ENCODE assay signal across 8 cellular contexts in the genomic region with DNA sequence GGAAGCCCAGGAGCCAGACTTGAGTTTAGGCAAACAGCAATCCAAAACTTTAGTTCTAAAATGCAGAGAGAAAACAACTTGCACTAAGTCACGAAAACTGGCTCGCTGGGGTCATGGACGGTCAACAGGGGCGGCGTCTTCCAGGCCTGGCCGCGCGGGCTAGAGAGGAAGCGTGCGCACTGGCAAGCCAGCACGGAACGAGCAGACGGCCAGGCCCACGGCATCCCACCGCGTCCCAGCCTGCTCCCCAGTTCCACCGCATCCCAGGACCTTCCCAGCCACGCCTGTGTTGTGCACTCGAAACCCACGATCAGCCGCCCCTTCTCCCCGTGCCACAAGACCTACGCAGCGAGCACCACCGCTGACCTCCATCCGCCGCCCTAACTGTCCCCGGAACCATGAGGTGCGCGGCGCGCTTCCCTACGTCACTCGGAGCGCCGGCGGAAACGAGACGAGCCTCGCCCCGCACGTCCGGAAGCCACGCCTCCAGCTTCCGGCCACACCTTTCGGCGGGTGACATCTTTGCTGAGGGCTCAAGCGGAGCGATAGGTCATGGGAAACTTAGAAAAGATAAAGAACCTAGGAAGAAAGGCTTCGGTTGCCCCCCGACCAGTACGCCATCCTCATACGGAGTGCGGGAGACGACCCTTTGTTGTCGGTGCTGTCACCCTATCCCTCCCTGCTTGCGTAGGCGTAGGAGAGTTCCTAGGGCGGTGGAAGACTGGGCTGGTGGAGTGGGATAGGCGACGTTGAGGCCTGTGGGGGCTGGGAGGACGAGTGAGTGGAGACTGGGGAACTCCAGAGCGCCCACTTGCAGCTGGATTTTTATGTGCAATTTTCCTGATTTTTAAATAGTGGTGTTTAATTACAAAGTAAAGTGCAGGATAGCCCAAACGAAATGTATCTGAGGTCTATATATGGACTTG. TPM values are rescaled to one million over a fixed set of nuclear protein-coding genes. Genes with fewer than 3 reads are reported as not detected.
A peak's percentile ranks its signal among the peaks of the same experiment; 100 is the strongest.
DNase-seq lines count a peak whose midpoint lies in the region; ATAC-seq and TF ChIP-seq lines count a peak whose summit lies in the region.

Gene TBRG4 (minus strand): TSS at position 400 of the 926 bp plus-strand sequence. CDS start 2,460 bp downstream, outside the sequence.

- peaks cover 5% of the 10 kb centered on the region for H3K36me3 ChIP-seq in Caco-2 (ENCODE audit: control insufficient read depth, insufficient read depth, low read length)

- BruUV-seq in Caco-2 (replicated peaks; lab: Mats Ljungman, UMichigan) = TSS peak; percentile 93

- H3K27me3 ChIP-seq in Caco-2 (replicated peaks; ENCODE audit: control insufficient read depth, insufficient read depth, low read length) = no peaks in the 10 kb centered on the region

- intact Hi-C loops in Caco-2 (cut with micrococcal nuclease; ENCODE audit: unreplicated experiment) = loop anchor here (2.0 to 5.0 kb wide), 2 partner anchors 111 to 124 kb away; partner anchors contain the start of gene CCM2

- H3K9me3 ChIP-seq in Caco-2 = no peaks in the 10 kb centered on the region

- CTCF ChIA-PET in Caco-2 (lab: Charles Lee) = interaction anchor here (0.6 to 1.6 kb wide), 4 partner anchors 25 to 125 kb away, joined by 4 to 6 read pairs (median 4); no protein-coding TSS in a partner anchor

- H3K9me3 Mint-ChIP-seq in Caco-2 (ENCODE audit: unreplicated experiment) = no peaks in the 10 kb centered on the region
- H3K9me3 Mint-ChIP-seq in effector memory CD8-positive, alpha-beta T cell = no peaks in the 10 kb centered on the region

- peaks cover 4% of the 10 kb centered on the region; the same call in 1 of the 2 replicates for H3K4me1 ChIP-seq in Caco-2

- POLR2A ChIA-PET in Caco-2 (lab: Charles Lee) = interaction anchor here (0.5 to 2.0 kb wide), 16 partner anchors 9 to 547 kb away, joined by 3 to 9 read pairs (median 3); partner anchors contain the start of genes CCM2 and H2AZ2

- no peaks in the 10 kb centered on the region for H3K27me3 Mint-ChIP-seq in Caco-2 (ENCODE audit: insufficient read depth, unreplicated experiment)
- peaks cover 8 to 9% of the 10 kb centered on the region in 2 donors for H3K27me3 Mint-ChIP-seq in effector memory CD8-positive, alpha-beta T cell

- H3K4me3 Mint-ChIP-seq in Caco-2 (ENCODE audit: unreplicated experiment) = peak within 1 kb of the TSS; percentile 95
- peak within 1 kb of the TSS; percentile 95 to 96 for H3K4me3 Mint-ChIP-seq in effector memory CD8-positive, alpha-beta T cell

- ATAC-seq in GM21360 (IDR thresholded peaks at IDR 0.05; ENCODE audit: unreplicated experiment) = peak; percentile 92
- peak; percentile 89 for ATAC-seq in effector memory CD8-positive, alpha-beta T cell (replicated peaks)

- peaks cover 6% of the 10 kb centered on the region for H3K4me1 Mint-ChIP-seq in Caco-2 (ENCODE audit: low read depth, unreplicated experiment)
- peaks cover 28 to 40% of the 10 kb centered on the region in 2 donors for H3K4me1 Mint-ChIP-seq in effector memory CD8-positive, alpha-beta T cell (ENCODE audit: low read depth in 2 of 2)

- H3K4me3 ChIP-seq in Caco-2 (ENCODE audit: low read depth, low read length) = peak within 1 kb of the TSS; percentile 99

- H3K36me3 Mint-ChIP-seq in Caco-2 (ENCODE audit: insufficient read depth, unreplicated experiment) = peaks cover 52% of the 10 kb centered on the region
- H3K36me3 Mint-ChIP-seq in effector memory CD8-positive, alpha-beta T cell (ENCODE audit: insufficient read depth) = peaks cover 39% of the 10 kb centered on the region

- TF ChIP-seq CTCF in Caco-2 (IDR thresholded peaks at IDR 0.05; ENCODE audit: insufficient read depth in 1 of 2, low read depth in 1 of 2, low read length in 1 of 2, severe bottlenecking in 1 of 2, unreplicated experiment in 1 of 2) = peak; percentile 40 to 52

- peak within 1 kb of the TSS; percentile 99 for H3K27ac Mint-ChIP-seq in Caco-2 (ENCODE audit: unreplicated experiment)
- peak within 1 kb of the TSS; percentile 97 to 98 for H3K27ac Mint-ChIP-seq in effector memory CD8-positive, alpha-beta T cell

- peak; percentile 94 to 95 for DNase-seq in Caco-2
- peak; percentile 92 for DNase-seq in HT1080 (ENCODE audit: low read depth)
- DNase-seq in NOMO-1 (lab: John Stamatoyannopoulos, UW; ENCODE audit: unreplicated experiment in 2 of 2) = peak; percentile 94 to 95
- DNase-seq in activated CD8-positive, alpha-beta memory T cell treated with anti-CD3 and anti-CD28 coated beads for 4 hours (ENCODE audit: low read depth in 2 of 2) = peak; percentile 87 to 88
- peak; percentile 91 to 93 (median 92) for DNase-seq in effector memory CD8-positive, alpha-beta T cell
- peak; percentile 98 for DNase-seq in medulla oblongata (ENCODE audit: extremely low spot score)
- peak; percentile 88 for DNase-seq in stimulated activated CD8-positive, alpha-beta memory T cell treated with anti-CD3 and anti-CD28 coated beads, Interleukin-12 subunit alpha, Interleukin-12 subunit beta, amount 100 ng/mL, for 1 hour (ENCODE audit: low read depth)

RNA-seq across cellular contexts. Expression of gene TBRG4, which starts in this region (rescaled TPM):
- 116 and 126 TPM in 2 replicates for total RNA-seq in Caco-2 (2022)
- total RNA-seq in HT1080 (2014; rRNA removed; shearing (Covaris generic)) = 157 and 161 TPM in 2 replicates
- 76.6 and 88.3 TPM in 2 replicates for polyA plus RNA-seq in HT1080 (2015; cell fraction: cytosol; rRNA removed)
- polyA plus RNA-seq in HT1080 (2015; cell fraction: nucleus; rRNA removed) = 210 and 233 TPM in 2 replicates

Comparison
In these comparisons a context has a peak if more than half of its experiments do, and no peak if none do; other contexts are left out.
1. Peak in every context shown above with its lines: DNase-seq, ATAC-seq and H3K4me3 ChIP-seq.